Comparison of ENCODE assay signal across 8 cellular contexts in genomic region chr9:63816742-63817621, GRCh38.
A peak's percentile ranks its signal among the peaks of the same experiment; 100 is the strongest.
DNase-seq lines count a peak whose midpoint lies in the region; ATAC-seq and TF ChIP-seq lines count a peak whose summit lies in the region.

No MANE protein-coding gene starts in this region.

- 16 to 26% methylated on average over 36 of the region's 36 CpGs for WGBS in lower leg skin, 2 donors

- peaks cover 6% of the 10 kb centered on the region for H3K36me3 Mint-ChIP-seq in dendritic cell treated with granulocyte-macrophage colony-stimulating factor and Interleukin-4, amounts not matched to agents 40 ng/mL and 50 ng/mL, for 4 days (ENCODE audit: low read depth)

- peak; percentile 50 to 71 for DNase-seq in activated CD4-positive, alpha-beta T cell treated with anti-CD3 and anti-CD28 coated beads for 24 hours (ENCODE audit: low read depth in 2 of 2)
- DNase-seq in lower leg skin (ENCODE audit: low spot score in 2 of 2) (peak; percentile 85 to 96), NCI-H1105 treated with DMSO at 0.1 percent for 48 hours (lab: John Stamatoyannopoulos, UW) (no peak), HK-2 (ENCODE audit: unreplicated experiment) (no peak)
- peak; percentile 27 to 70 (median 58) for DNase-seq in stimulated activated CD4-positive, alpha-beta T cell treated with anti-CD3 and anti-CD28 coated beads, TNF-alpha, amount 100 ng/mL, for 24 hours (ENCODE audit: low read depth in 3 of 3)

- H3K4me3 ChIP-seq in lower leg skin (ENCODE audit: low read depth, poor library complexity, severe bottlenecking): no peak overlapping the region

- H3K27ac Mint-ChIP-seq in dendritic cell treated with granulocyte-macrophage colony-stimulating factor and Interleukin-4, amounts not matched to agents 40 ng/mL and 50 ng/mL, for 4 days: peak overlapping the region; percentile 74

- TF ChIP-seq POLR2A in lower leg skin (IDR thresholded peaks at IDR 0.05): no peak

- H3K4me3 Mint-ChIP-seq in dendritic cell treated with granulocyte-macrophage colony-stimulating factor and Interleukin-4, amounts not matched to agents 40 ng/mL and 50 ng/mL, for 4 days: peak overlapping the region; percentile 80

- H3K9me3 Mint-ChIP-seq in dendritic cell treated with granulocyte-macrophage colony-stimulating factor and Interleukin-4, amounts not matched to agents 40 ng/mL and 50 ng/mL, for 4 days: peaks cover 52% of the 10 kb centered on the region

- peak; percentile 74 for ATAC-seq in GM18873 (IDR thresholded peaks at IDR 0.05; ENCODE audit: low FRiP score, unreplicated experiment)
- ATAC-seq in HG03097 (IDR thresholded peaks at IDR 0.05; ENCODE audit: low FRiP score, unreplicated experiment): peak; percentile 72

- H3K27me3 Mint-ChIP-seq in dendritic cell treated with granulocyte-macrophage colony-stimulating factor and Interleukin-4, amounts not matched to agents 40 ng/mL and 50 ng/mL, for 4 days: peaks cover 14% of the 10 kb centered on the region

- H3K4me1 Mint-ChIP-seq in dendritic cell treated with granulocyte-macrophage colony-stimulating factor and Interleukin-4, amounts not matched to agents 40 ng/mL and 50 ng/mL, for 4 days (ENCODE audit: low read depth): peaks cover 19% of the 10 kb centered on the region

- intact Hi-C loops in dendritic cell treated with granulocyte-macrophage colony-stimulating factor and Interleukin-4, amounts not matched to agents 40 ng/mL and 50 ng/mL, for 4 days (cut with micrococcal nuclease): no loop called here
- intact Hi-C loops in lower leg skin (cut with DNase I; ENCODE audit: low total_unique reads): no loop called here

- no peak for TF ChIP-seq CTCF in lower leg skin (IDR thresholded peaks at IDR 0.05)

Comparison
In these comparisons a context has a peak if more than half of its experiments do, and no peak if none do; other contexts are left out.
1. DNase-seq: peak in activated CD4-positive, alpha-beta T cell treated with anti-CD3 and anti-CD28 coated beads for 24 hours (2 of 2), lower leg skin (2 of 2) and stimulated activated CD4-positive, alpha-beta T cell treated with anti-CD3 and anti-CD28 coated beads, TNF-alpha, amount 100 ng/mL, for 24 hours (3 of 3); none in NCI-H1105 treated with DMSO at 0.1 percent for 48 hours (single experiment) and HK-2 (single experiment).